In genomic region chr10:6678211-6678803, GRCh38 we compare ENCODE assay signal across 8 cellular contexts.
DNase-seq lines count a peak whose midpoint lies in the region; ATAC-seq and TF ChIP-seq lines count a peak whose summit lies in the region.

No MANE protein-coding gene starts in this region.

- H3K79me2 ChIP-seq in DOHH2 (ENCODE audit: control insufficient read depth, low read length), result no peaks in the 10 kb centered on the region

- intact Hi-C loops in natural killer cell (cut with micrococcal nuclease), result loop anchor here (1.0 to 5.0 kb wide), 5 partner anchors 30 to 591 kb away; partner anchors contain the start of genes PFKFB3 and RBM17

- peak; percentile 95 for TF ChIP-seq CTCF in DOHH2 (IDR thresholded peaks at IDR 0.05; ENCODE audit: low read depth, low read length, poor library complexity, severe bottlenecking)
- TF ChIP-seq CTCF in endothelial cell (IDR thresholded peaks at IDR 0.05; ENCODE audit: unreplicated experiment), result peak; percentile 73
- TF ChIP-seq CTCF in natural killer cell (IDR thresholded peaks at IDR 0.05), result peak; percentile 78

- H3K4me2 ChIP-seq in DOHH2 (ENCODE audit: low read length), result no peak overlapping the region

- H3K9me2 ChIP-seq in DOHH2 (replicated peaks; ENCODE audit: control insufficient read depth, low read length), result no peaks in the 10 kb centered on the region

- peaks cover 9% of the 10 kb centered on the region for H3K4me1 ChIP-seq in DOHH2 (ENCODE audit: control insufficient read depth, low read length)

- ATAC-seq in activated CD8-positive, alpha-beta T cell treated with anti-CD3 and anti-CD28 coated beads, Interleukin-2, amount 10 ng/mL, durations not matched to agents 7 days and 5 days, result peak; percentile 68
- peak; percentile 56 to 69 (median 67) for ATAC-seq in natural killer cell
- ATAC-seq in HG02973 (IDR thresholded peaks at IDR 0.05; ENCODE audit: unreplicated experiment), result no peak
- no peak for ATAC-seq in GM21737 (IDR thresholded peaks at IDR 0.05; ENCODE audit: unreplicated experiment)

- H3K36me3 Mint-ChIP-seq in activated CD8-positive, alpha-beta T cell treated with anti-CD3 and anti-CD28 coated beads, Interleukin-2, amount 10 ng/mL, durations not matched to agents 7 days and 5 days (ENCODE audit: low read depth), result peaks cover 1% of the 10 kb centered on the region
- H3K36me3 Mint-ChIP-seq in endothelial cell (ENCODE audit: low read depth, unreplicated experiment) (no peaks in the 10 kb centered on the region), natural killer cell (no peaks in the 10 kb centered on the region)

- no peaks in the 10 kb centered on the region for H3F3A ChIP-seq in DOHH2 (ENCODE audit: control insufficient read depth, insufficient read depth)

- CTCF ChIA-PET in activated CD8-positive, alpha-beta T cell treated with anti-CD3 and anti-CD28 coated beads, Interleukin-2, amount 10 ng/mL, durations not matched to agents 7 days and 5 days (lab: Charles Lee), result interaction anchor here (0.6 to 2.7 kb wide), 37 partner anchors 9 to 568 kb away, joined by 3 to 18 read pairs (median 4); partner anchors contain the start of genes PFKFB3 and PRKCQ

- H3K4me3 Mint-ChIP-seq in activated CD8-positive, alpha-beta T cell treated with anti-CD3 and anti-CD28 coated beads, Interleukin-2, amount 10 ng/mL, durations not matched to agents 7 days and 5 days, result no peak overlapping the region
- no peak overlapping the region for H3K4me3 Mint-ChIP-seq in endothelial cell (ENCODE audit: unreplicated experiment)
- H3K4me3 Mint-ChIP-seq in natural killer cell, result no peak overlapping the region

- H3K27ac Mint-ChIP-seq in activated CD8-positive, alpha-beta T cell treated with anti-CD3 and anti-CD28 coated beads, Interleukin-2, amount 10 ng/mL, durations not matched to agents 7 days and 5 days, result no peak overlapping the region
- H3K27ac Mint-ChIP-seq in endothelial cell (ENCODE audit: unreplicated experiment), result no peak overlapping the region
- no peak overlapping the region for H3K27ac Mint-ChIP-seq in natural killer cell

- no peaks in the 10 kb centered on the region for H3K36me3 ChIP-seq in DOHH2 (ENCODE audit: control insufficient read depth, low read length)

- DNase-seq in M059J (ENCODE audit: low read depth), result peak; percentile 19
- DNase-seq in activated CD8-positive, alpha-beta T cell treated with anti-CD3 and anti-CD28 coated beads, Interleukin-2, amount 10 ng/mL, durations not matched to agents 7 days and 5 days, result peak; percentile 76
- DNase-seq in endothelial cell (ENCODE audit: low spot score), result peak; percentile 53
- peak; percentile 44 for DNase-seq in natural killer cell
- peak; percentile 22 to 54 (median 42) for DNase-seq in stimulated activated naive CD4-positive, alpha-beta T cell (lab: John Stamatoyannopoulos, UW)

- POLR2A ChIA-PET in activated CD8-positive, alpha-beta T cell treated with anti-CD3 and anti-CD28 coated beads, Interleukin-2, amount 10 ng/mL, durations not matched to agents 7 days and 5 days (lab: Charles Lee), result interaction anchor here (0.7 kb wide), 1 partner anchor 263 kb away, joined by 3 read pairs; no protein-coding TSS in a partner anchor

- no peak overlapping the region for H3K27ac ChIP-seq in DOHH2 (ENCODE audit: low read depth, low read length)

- H3K27me3 Mint-ChIP-seq in activated CD8-positive, alpha-beta T cell treated with anti-CD3 and anti-CD28 coated beads, Interleukin-2, amount 10 ng/mL, durations not matched to agents 7 days and 5 days (ENCODE audit: low read depth), result peaks cover 52% of the 10 kb centered on the region
- no peaks in the 10 kb centered on the region for H3K27me3 Mint-ChIP-seq in endothelial cell (ENCODE audit: unreplicated experiment)
- peaks cover 19 to 52% of the 10 kb centered on the region in 2 donors for H3K27me3 Mint-ChIP-seq in natural killer cell (ENCODE audit: low read depth in 2 of 2)

- H3K9me3 ChIP-seq in DOHH2 (ENCODE audit: control insufficient read depth, insufficient read depth, low read length), result no peaks in the 10 kb centered on the region

- peaks cover 10% of the 10 kb centered on the region for H3K4me1 Mint-ChIP-seq in activated CD8-positive, alpha-beta T cell treated with anti-CD3 and anti-CD28 coated beads, Interleukin-2, amount 10 ng/mL, durations not matched to agents 7 days and 5 days (ENCODE audit: low read depth)
- peaks cover 2% of the 10 kb centered on the region for H3K4me1 Mint-ChIP-seq in endothelial cell (ENCODE audit: unreplicated experiment)
- H3K4me1 Mint-ChIP-seq in natural killer cell, result peaks cover 4 to 5% of the 10 kb centered on the region in 2 donors

- no peaks in the 10 kb centered on the region for H4K20me1 ChIP-seq in DOHH2 (ENCODE audit: control insufficient read depth, insufficient read depth, low read depth, low read length)

- H3K9me3 Mint-ChIP-seq in activated CD8-positive, alpha-beta T cell treated with anti-CD3 and anti-CD28 coated beads, Interleukin-2, amount 10 ng/mL, durations not matched to agents 7 days and 5 days (ENCODE audit: insufficient read depth), result no peaks in the 10 kb centered on the region
- no peaks in the 10 kb centered on the region for H3K9me3 Mint-ChIP-seq in endothelial cell (ENCODE audit: unreplicated experiment)
- H3K9me3 Mint-ChIP-seq in natural killer cell, result no peaks in the 10 kb centered on the region

- H3K4me3 ChIP-seq in DOHH2 (ENCODE audit: low read length), result no peak overlapping the region

- H3K27me3 ChIP-seq in DOHH2 (ENCODE audit: control insufficient read depth, low read length), result peaks cover 16% of the 10 kb centered on the region; the same call in 1 of the 2 replicates

Comparison
In these comparisons a context has a peak if more than half of its experiments do, and no peak if none do; other contexts are left out.
1. DNase-seq: peak in every context shown above with its lines; median percentile 76 in activated CD8-positive, alpha-beta T cell treated with anti-CD3 and anti-CD28 coated beads, Interleukin-2, amount 10 ng/mL, durations not matched to agents 7 days and 5 days; 53 in endothelial cell; 44 in natural killer cell; 42 in stimulated activated naive CD4-positive, alpha-beta T cell; 19 in M059J.
2. ATAC-seq: peak in activated CD8-positive, alpha-beta T cell treated with anti-CD3 and anti-CD28 coated beads, Interleukin-2, amount 10 ng/mL, durations not matched to agents 7 days and 5 days (single experiment) and natural killer cell (3 of 3); none in HG02973 (single experiment) and GM21737 (single experiment).
3. Peak in every context shown above with its lines, with median percentiles within 50 percentile points of each other: CTCF ChIP-seq.